8 cellular contexts compared by ENCODE assay signal in the genomic region with DNA sequence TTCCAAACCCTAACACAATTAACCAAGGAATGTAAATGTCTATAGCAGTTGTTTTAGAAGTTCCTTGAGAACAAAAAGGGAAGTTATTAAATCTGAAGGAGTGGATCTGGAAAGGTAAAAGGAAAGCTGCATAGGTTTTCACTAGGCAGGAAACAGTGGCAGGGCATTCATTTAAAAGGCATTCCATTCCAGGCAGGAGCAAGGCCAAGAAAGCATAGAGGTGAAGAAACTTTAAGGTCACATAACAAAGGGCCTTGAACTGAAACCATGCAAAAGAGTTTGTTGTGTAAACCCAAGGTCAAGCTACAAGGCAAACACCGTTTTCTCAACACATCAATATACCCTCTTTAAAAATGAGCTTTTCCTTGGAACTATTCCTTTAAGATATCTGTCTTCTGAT. TPM values are rescaled to one million over a fixed set of nuclear protein-coding genes. Genes with fewer than 3 reads are reported as not detected.
DNase-seq lines count a peak whose midpoint lies in the region; ATAC-seq and TF ChIP-seq lines count a peak whose summit lies in the region.

No MANE protein-coding gene starts in this region.

- peaks cover 4% of the 10 kb centered on the region for H3K4me1 ChIP-seq in ovary (ENCODE audit: insufficient read depth)

- no peaks in the 10 kb centered on the region for H3K36me3 ChIP-seq in ovary

- TF ChIP-seq EP300 in ovary (IDR thresholded peaks at IDR 0.05): no peak

- peak overlapping the region; percentile 71 for H3K4me3 ChIP-seq in GM12864 (ENCODE audit: low read depth, low read length)
- H3K4me3 ChIP-seq in fibroblast of villous mesenchyme (ENCODE audit: low read depth, low read length): peak overlapping the region; percentile 86
- H3K4me3 ChIP-seq in ovary: peak overlapping the region; percentile 50

- DNase-seq in GM12864 (ENCODE audit: low read depth) (no peak), fibroblast of villous mesenchyme (ENCODE audit: low read depth) (peak; percentile 19), ovary (peak in 1 of 5 donors; percentile 11), NCI-H1048 (lab: John Stamatoyannopoulos, UW) (no peak), hippocampal formation (lab: John Stamatoyannopoulos, UW) (no peak)

- TF ChIP-seq POLR2A in ovary (IDR thresholded peaks at IDR 0.05): no peak

- ATAC-seq in SK-N-SH treated with all-trans-retinoic acid at 6 μM for 48 hours (peak; percentile 3; the same call in 1 of the 3 replicates), HG03460 (IDR thresholded peaks at IDR 0.05; ENCODE audit: unreplicated experiment) (no peak), GM19351 (IDR thresholded peaks at IDR 0.05; ENCODE audit: unreplicated experiment) (no peak)

- intact Hi-C loops in ovary (cut with DNase I): loop anchor here in 1 of 4 donors (5.0 kb wide), 1 partner anchor 233 kb away; a partner anchor contains a TSS

- 0 to 28% (median 4%) methylated on average over 1 of the region's 1 CpG for WGBS in ovary, 3 donors

- TF ChIP-seq CTCF in GM12864 (IDR thresholded peaks at IDR 0.05; ENCODE audit: low read depth, low read length, missing control alignments): no peak
- TF ChIP-seq CTCF in fibroblast of villous mesenchyme (IDR thresholded peaks at IDR 0.05; ENCODE audit: insufficient read depth, low read depth, low read length): no peak
- TF ChIP-seq CTCF in ovary (IDR thresholded peaks at IDR 0.05): no peak

- peak overlapping the region; percentile 84 to 89 for H3K27ac ChIP-seq in ovary

- no peaks in the 10 kb centered on the region for H3K9me3 ChIP-seq in ovary

- H3K27me3 ChIP-seq in ovary: no peaks in the 10 kb centered on the region

TF ChIP-seq in SK-N-SH treated with all-trans-retinoic acid at 6 μM for 48 hours, 23 proteins besides CTCF, POLR2A, EP300 and RAD21:
- TF ChIP-seq ZNF565 (CRISPR knock-in tag; conservative IDR thresholded peaks at IDR 0.05; ENCODE audit: low read depth) (no peak), ZC3H10 (CRISPR knock-in tag; IDR thresholded peaks at IDR 0.05) (no peak), BACH2 (CRISPR knock-in tag; IDR thresholded peaks at IDR 0.05; ENCODE audit: borderline replicate concordance) (no peak), ZFP3 (CRISPR knock-in tag; IDR thresholded peaks at IDR 0.05) (no peak), ISL1 (CRISPR knock-in tag; IDR thresholded peaks at IDR 0.05) (no peak), ZNF70 (CRISPR knock-in tag; IDR thresholded peaks at IDR 0.05) (no peak), RARB (CRISPR knock-in tag; IDR thresholded peaks at IDR 0.05) (no peak), OSR1 (CRISPR knock-in tag; IDR thresholded peaks at IDR 0.05) (no peak), ZNF8 (CRISPR knock-in tag; IDR thresholded peaks at IDR 0.05) (no peak), PPARA (CRISPR knock-in tag; IDR thresholded peaks at IDR 0.05; ENCODE audit: borderline replicate concordance) (no peak)
- TF ChIP-seq, protein P1, sequence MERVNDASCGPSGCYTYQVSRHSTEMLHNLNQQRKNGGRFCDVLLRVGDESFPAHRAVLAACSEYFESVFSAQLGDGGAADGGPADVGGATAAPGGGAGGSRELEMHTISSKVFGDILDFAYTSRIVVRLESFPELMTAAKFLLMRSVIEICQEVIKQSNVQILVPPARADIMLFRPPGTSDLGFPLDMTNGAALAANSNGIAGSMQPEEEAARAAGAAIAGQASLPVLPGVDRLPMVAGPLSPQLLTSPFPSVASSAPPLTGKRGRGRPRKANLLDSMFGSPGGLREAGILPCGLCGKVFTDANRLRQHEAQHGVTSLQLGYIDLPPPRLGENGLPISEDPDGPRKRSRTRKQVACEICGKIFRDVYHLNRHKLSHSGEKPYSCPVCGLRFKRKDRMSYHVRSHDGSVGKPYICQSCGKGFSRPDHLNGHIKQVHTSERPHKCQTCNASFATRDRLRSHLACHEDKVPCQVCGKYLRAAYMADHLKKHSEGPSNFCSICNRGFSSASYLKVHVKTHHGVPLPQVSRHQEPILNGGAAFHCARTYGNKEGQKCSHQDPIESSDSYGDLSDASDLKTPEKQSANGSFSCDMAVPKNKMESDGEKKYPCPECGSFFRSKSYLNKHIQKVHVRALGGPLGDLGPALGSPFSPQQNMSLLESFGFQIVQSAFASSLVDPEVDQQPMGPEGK (CRISPR knock-in tag; IDR thresholded peaks at IDR 0.05; ENCODE audit: borderline replicate concordance): no peak
TF ChIP-seq in SK-N-SH treated with all-trans-retinoic acid at 6 μM for 48 hours: peak in this region for 0.

RNA-seq across cellular contexts. Expression of a gene that starts 0.8 kb away (rescaled TPM):
- total RNA-seq in fibroblast of villous mesenchyme (20.9 and 30.7 TPM in 2 replicates), ovary (1 to 10 TPM in 1 of 7 donors, under 1 TPM in 5, not detected in 1; 0.13 to 2.6 (median 0.35) TPM)
- polyA plus RNA-seq in ovary: 1 to 10 TPM in 1 of 2 donors, under 1 TPM in 1; 0.42 to 1.2 TPM
